Comparison of ENCODE assay signal across 1 cellular context in the genomic region with DNA sequence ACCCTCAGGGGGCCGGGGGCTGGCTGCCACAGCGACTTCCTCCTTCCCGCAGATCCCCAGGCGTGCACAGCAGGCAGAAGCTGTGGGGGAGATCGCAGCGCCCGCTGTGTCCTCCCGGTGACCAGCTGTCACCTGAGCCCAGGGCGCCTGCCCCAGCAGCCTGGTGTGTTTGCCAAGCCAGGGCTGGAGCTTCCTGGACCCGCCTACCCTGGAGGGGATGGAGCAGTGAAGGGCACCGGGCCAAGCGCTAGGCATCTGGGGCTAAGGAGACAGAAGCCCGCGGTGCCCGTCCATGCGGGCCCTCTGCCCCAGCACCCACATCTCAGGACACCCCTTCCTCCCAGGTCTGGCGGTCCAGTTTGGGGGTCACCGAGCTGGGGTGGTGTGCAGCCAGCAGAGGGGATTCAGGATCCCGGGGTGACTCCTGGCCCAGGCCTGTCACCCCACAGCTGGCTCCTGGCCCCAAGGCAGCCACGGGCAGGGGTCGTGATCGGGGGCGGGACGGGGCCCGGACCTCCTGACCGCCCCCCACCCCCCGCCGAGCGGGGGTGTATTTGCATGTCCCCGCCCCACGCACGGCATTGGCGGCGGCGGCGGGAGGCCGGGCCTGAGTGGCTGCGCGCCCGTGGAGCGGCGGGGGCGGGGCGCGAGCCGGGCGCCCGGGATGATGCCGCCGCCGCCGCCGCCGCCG.
TF ChIP-seq lines count a peak whose summit lies in the region.

A gene with protein sequence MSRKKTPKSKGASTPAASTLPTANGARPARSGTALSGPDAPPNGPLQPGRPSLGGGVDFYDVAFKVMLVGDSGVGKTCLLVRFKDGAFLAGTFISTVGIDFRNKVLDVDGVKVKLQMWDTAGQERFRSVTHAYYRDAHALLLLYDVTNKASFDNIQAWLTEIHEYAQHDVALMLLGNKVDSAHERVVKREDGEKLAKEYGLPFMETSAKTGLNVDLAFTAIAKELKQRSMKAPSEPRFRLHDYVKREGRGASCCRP (plus strand): TSS at position 645 of the 691 bp plus-strand sequence. CDS start 159 bp downstream, outside the sequence.

TF ChIP-seq in HepG2, 621 proteins besides CTCF, POLR2A, EP300 and RAD21 (continued from another document and continues in another):
- TF ChIP-seq, protein P1, sequence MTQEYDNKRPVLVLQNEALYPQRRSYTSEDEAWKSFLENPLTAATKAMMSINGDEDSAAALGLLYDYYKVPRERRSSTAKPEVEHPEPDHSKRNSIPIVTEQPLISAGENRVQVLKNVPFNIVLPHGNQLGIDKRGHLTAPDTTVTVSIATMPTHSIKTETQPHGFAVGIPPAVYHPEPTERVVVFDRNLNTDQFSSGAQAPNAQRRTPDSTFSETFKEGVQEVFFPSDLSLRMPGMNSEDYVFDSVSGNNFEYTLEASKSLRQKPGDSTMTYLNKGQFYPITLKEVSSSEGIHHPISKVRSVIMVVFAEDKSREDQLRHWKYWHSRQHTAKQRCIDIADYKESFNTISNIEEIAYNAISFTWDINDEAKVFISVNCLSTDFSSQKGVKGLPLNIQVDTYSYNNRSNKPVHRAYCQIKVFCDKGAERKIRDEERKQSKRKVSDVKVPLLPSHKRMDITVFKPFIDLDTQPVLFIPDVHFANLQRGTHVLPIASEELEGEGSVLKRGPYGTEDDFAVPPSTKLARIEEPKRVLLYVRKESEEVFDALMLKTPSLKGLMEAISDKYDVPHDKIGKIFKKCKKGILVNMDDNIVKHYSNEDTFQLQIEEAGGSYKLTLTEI (CRISPR knock-in tag; conservative IDR thresholded peaks at IDR 0.05), result no peak
- TF ChIP-seq KDM5B (CRISPR knock-in tag; IDR thresholded peaks at IDR 0.05; ENCODE audit: borderline replicate concordance), result no peak
- TF ChIP-seq, protein P2, sequence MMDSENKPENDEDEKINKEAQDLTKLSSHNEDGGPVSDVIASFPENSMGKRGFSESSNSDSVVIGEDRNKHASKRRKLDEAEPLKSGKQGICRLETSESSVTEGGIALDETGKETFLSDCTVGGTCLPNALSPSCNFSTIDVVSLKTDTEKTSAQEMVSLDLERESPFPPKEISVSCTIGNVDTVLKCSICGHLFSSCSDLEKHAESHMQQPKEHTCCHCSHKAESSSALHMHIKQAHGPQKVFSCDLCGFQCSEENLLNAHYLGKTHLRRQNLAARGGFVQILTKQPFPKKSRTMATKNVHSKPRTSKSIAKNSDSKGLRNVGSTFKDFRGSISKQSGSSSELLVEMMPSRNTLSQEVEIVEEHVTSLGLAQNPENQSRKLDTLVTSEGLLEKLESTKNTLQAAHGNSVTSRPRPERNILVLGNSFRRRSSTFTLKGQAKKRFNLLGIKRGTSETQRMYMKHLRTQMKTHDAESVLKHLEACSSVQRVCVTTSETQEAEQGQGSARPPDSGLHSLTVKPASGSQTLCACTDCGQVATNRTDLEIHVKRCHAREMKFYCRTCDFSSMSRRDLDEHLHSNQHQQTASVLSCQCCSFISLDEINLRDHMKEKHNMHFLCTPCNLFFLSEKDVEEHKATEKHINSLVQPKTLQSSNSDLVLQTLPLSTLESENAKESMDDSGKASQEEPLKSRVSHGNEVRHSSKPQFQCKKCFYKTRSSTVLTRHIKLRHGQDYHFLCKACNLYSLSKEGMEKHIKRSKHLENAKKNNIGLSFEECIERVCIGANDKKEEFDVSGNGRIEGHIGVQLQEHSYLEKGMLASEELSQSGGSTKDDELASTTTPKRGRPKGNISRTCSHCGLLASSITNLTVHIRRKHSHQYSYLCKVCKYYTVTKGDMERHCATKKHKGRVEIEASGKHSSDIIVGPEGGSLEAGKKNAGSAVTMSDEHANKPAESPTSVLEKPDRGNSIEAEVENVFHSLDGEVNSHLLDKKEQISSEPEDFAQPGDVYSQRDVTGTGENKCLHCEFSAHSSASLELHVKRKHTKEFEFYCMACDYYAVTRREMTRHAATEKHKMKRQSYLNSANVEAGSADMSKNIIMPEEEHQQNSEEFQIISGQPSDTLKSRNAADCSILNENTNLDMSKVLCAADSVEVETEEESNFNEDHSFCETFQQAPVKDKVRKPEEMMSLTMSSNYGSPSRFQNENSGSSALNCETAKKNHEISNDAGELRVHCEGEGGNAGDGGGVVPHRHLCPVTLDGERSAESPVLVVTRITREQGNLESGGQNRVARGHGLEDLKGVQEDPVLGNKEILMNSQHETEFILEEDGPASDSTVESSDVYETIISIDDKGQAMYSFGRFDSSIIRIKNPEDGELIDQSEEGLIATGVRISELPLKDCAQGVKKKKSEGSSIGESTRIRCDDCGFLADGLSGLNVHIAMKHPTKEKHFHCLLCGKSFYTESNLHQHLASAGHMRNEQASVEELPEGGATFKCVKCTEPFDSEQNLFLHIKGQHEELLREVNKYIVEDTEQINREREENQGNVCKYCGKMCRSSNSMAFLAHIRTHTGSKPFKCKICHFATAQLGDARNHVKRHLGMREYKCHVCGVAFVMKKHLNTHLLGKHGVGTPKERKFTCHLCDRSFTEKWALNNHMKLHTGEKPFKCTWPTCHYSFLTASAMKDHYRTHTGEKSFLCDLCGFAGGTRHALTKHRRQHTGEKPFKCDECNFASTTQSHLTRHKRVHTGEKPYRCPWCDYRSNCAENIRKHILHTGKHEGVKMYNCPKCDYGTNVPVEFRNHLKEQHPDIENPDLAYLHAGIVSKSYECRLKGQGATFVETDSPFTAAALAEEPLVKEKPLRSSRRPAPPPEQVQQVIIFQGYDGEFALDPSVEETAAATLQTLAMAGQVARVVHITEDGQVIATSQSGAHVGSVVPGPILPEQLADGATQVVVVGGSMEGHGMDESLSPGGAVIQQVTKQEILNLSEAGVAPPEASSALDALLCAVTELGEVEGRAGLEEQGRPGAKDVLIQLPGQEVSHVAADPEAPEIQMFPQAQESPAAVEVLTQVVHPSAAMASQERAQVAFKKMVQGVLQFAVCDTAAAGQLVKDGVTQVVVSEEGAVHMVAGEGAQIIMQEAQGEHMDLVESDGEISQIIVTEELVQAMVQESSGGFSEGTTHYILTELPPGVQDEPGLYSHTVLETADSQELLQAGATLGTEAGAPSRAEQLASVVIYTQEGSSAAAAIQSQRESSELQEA (CRISPR knock-in tag; IDR thresholded peaks at IDR 0.05; ENCODE audit: not compliant biosample characterization), result no peak
- TF ChIP-seq CC2D1A (CRISPR knock-in tag; IDR thresholded peaks at IDR 0.05), result no peak
- no peak for TF ChIP-seq SOX13 (IDR thresholded peaks at IDR 0.05)
- no peak for TF ChIP-seq SOX13 (CRISPR knock-in tag; conservative IDR thresholded peaks at IDR 0.05 in 1 of 2, IDR thresholded peaks at IDR 0.05 in 1 of 2)
- no peak for TF ChIP-seq ZFP82 (CRISPR knock-in tag; IDR thresholded peaks at IDR 0.05; ENCODE audit: borderline replicate concordance)
- TF ChIP-seq SKI (IDR thresholded peaks at IDR 0.05; ENCODE audit: partially characterized antibody), result no peak
- TF ChIP-seq PAX8 (CRISPR knock-in tag; IDR thresholded peaks at IDR 0.05; ENCODE audit: borderline replicate concordance), result no peak
- no peak for TF ChIP-seq HHEX (CRISPR knock-in tag; IDR thresholded peaks at IDR 0.05)
- no peak for TF ChIP-seq ZNF749 (CRISPR knock-in tag; IDR thresholded peaks at IDR 0.05; ENCODE audit: borderline replicate concordance)
- no peak for TF ChIP-seq TCF7L2 (IDR thresholded peaks at IDR 0.05; ENCODE audit: low read depth, low read length)
- no peak for TF ChIP-seq HOXA7 (CRISPR knock-in tag; IDR thresholded peaks at IDR 0.05)
- TF ChIP-seq ATM (IDR thresholded peaks at IDR 0.05; ENCODE audit: borderline replicate concordance), result no peak
- TF ChIP-seq MXD4 (CRISPR knock-in tag; IDR thresholded peaks at IDR 0.05), result peak; percentile 52
- TF ChIP-seq ZNF850 (CRISPR knock-in tag; conservative IDR thresholded peaks at IDR 0.05), result no peak
- TF ChIP-seq RBFOX2 (IDR thresholded peaks at IDR 0.05; ENCODE audit: low read depth, low read length), result no peak
- TF ChIP-seq MIER2 (CRISPR knock-in tag; IDR thresholded peaks at IDR 0.05), result no peak
- TF ChIP-seq, protein P3, sequence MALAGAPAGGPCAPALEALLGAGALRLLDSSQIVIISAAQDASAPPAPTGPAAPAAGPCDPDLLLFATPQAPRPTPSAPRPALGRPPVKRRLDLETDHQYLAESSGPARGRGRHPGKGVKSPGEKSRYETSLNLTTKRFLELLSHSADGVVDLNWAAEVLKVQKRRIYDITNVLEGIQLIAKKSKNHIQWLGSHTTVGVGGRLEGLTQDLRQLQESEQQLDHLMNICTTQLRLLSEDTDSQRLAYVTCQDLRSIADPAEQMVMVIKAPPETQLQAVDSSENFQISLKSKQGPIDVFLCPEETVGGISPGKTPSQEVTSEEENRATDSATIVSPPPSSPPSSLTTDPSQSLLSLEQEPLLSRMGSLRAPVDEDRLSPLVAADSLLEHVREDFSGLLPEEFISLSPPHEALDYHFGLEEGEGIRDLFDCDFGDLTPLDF (CRISPR knock-in tag; IDR thresholded peaks at IDR 0.05), result no peak; the same call in 1 of the 2 replicates
- no peak for TF ChIP-seq SRSF9 (IDR thresholded peaks at IDR 0.05; ENCODE audit: borderline replicate concordance, insufficient read depth, low read depth, low read length, poor library complexity, severe bottlenecking)
- no peak for TF ChIP-seq ZNF841 (CRISPR knock-in tag; IDR thresholded peaks at IDR 0.05; ENCODE audit: borderline replicate concordance)
- no peak; the same call in 1 of the 2 replicates for TF ChIP-seq NCOR1 (IDR thresholded peaks at IDR 0.05; ENCODE audit: borderline replicate concordance, low read length)
- peak; percentile 78 for TF ChIP-seq TBX2 (CRISPR knock-in tag; IDR thresholded peaks at IDR 0.05; ENCODE audit: borderline replicate concordance)
- TF ChIP-seq EEA1 (CRISPR knock-in tag; IDR thresholded peaks at IDR 0.05; ENCODE audit: borderline replicate concordance), result no peak
- TF ChIP-seq ZSCAN31 (CRISPR knock-in tag; IDR thresholded peaks at IDR 0.05; ENCODE audit: low read depth), result no peak
- no peak for TF ChIP-seq ZNF737 (CRISPR knock-in tag; IDR thresholded peaks at IDR 0.05; ENCODE audit: borderline replicate concordance)
- TF ChIP-seq BCL6 (CRISPR knock-in tag; IDR thresholded peaks at IDR 0.05), result peak; percentile 34; the same call in 1 of the 2 replicates
- TF ChIP-seq, protein P4, sequence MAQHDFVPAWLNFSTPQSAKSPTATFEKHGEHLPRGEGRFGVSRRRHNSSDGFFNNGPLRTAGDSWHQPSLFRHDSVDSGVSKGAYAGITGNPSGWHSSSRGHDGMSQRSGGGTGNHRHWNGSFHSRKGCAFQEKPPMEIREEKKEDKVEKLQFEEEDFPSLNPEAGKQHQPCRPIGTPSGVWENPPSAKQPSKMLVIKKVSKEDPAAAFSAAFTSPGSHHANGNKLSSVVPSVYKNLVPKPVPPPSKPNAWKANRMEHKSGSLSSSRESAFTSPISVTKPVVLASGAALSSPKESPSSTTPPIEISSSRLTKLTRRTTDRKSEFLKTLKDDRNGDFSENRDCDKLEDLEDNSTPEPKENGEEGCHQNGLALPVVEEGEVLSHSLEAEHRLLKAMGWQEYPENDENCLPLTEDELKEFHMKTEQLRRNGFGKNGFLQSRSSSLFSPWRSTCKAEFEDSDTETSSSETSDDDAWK (CRISPR knock-in tag; IDR thresholded peaks at IDR 0.05), result no peak
- TF ChIP-seq NR2C2 (CRISPR knock-in tag; IDR thresholded peaks at IDR 0.05; ENCODE audit: borderline replicate concordance), result no peak
- TF ChIP-seq, protein P5, sequence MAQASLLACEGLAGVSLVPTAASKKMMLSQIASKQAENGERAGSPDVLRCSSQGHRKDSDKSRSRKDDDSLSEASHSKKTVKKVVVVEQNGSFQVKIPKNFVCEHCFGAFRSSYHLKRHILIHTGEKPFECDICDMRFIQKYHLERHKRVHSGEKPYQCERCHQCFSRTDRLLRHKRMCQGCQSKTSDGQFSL (CRISPR knock-in tag; IDR thresholded peaks at IDR 0.05), result 0 out of 2 replicates have a peak, but pooled peaks have one; percentile 24
- TF ChIP-seq, protein P6, sequence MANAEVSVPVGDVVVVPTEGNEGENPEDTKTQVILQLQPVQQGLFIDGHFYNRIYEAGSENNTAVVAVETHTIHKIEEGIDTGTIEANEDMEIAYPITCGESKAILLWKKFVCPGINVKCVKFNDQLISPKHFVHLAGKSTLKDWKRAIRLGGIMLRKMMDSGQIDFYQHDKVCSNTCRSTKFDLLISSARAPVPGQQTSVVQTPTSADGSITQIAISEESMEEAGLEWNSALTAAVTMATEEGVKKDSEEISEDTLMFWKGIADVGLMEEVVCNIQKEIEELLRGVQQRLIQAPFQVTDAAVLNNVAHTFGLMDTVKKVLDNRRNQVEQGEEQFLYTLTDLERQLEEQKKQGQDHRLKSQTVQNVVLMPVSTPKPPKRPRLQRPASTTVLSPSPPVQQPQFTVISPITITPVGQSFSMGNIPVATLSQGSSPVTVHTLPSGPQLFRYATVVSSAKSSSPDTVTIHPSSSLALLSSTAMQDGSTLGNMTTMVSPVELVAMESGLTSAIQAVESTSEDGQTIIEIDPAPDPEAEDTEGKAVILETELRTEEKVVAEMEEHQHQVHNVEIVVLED (CRISPR knock-in tag; IDR thresholded peaks at IDR 0.05; ENCODE audit: borderline replicate concordance), result no peak
- no peak for TF ChIP-seq DNMT3B (CRISPR knock-in tag; conservative IDR thresholded peaks at IDR 0.05)
- no peak for TF ChIP-seq RFX5 (IDR thresholded peaks at IDR 0.05; ENCODE audit: low read depth, low read length)
- no peak for TF ChIP-seq NFATC3 (CRISPR knock-in tag; IDR thresholded peaks at IDR 0.05)
- peak; percentile 23; the same call in 1 of the 2 replicates for TF ChIP-seq KDM3A (CRISPR knock-in tag; IDR thresholded peaks at IDR 0.05; ENCODE audit: low read depth)
- no peak for TF ChIP-seq ZNF761 (CRISPR knock-in tag; conservative IDR thresholded peaks at IDR 0.05)
- TF ChIP-seq, protein P7, sequence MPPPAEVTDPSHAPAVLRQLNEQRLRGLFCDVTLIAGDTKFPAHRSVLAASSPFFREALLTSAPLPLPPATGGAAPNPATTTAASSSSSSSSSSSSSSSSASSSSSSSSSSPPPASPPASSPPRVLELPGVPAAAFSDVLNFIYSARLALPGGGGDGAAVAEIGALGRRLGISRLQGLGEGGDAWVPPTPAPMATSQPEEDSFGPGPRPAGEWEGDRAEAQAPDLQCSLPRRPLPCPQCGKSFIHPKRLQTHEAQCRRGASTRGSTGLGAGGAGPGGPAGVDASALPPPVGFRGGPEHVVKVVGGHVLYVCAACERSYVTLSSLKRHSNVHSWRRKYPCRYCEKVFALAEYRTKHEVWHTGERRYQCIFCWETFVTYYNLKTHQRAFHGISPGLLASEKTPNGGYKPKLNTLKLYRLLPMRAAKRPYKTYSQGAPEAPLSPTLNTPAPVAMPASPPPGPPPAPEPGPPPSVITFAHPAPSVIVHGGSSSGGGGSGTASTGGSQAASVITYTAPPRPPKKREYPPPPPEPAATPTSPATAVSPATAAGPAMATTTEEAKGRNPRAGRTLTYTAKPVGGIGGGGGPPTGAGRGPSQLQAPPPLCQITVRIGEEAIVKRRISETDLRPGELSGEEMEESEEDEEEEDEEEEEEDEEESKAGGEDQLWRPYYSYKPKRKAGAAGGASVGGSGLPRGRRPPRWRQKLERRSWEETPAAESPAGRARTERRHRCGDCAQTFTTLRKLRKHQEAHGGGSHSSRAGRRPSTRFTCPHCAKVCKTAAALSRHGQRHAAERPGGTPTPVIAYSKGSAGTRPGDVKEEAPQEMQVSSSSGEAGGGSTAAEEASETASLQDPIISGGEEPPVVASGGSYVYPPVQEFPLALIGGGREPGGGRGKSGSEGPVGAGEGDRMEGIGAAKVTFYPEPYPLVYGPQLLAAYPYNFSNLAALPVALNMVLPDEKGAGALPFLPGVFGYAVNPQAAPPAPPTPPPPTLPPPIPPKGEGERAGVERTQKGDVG (CRISPR knock-in tag; IDR thresholded peaks at IDR 0.05; ENCODE audit: borderline replicate concordance), result no peak
- TF ChIP-seq, protein P8, sequence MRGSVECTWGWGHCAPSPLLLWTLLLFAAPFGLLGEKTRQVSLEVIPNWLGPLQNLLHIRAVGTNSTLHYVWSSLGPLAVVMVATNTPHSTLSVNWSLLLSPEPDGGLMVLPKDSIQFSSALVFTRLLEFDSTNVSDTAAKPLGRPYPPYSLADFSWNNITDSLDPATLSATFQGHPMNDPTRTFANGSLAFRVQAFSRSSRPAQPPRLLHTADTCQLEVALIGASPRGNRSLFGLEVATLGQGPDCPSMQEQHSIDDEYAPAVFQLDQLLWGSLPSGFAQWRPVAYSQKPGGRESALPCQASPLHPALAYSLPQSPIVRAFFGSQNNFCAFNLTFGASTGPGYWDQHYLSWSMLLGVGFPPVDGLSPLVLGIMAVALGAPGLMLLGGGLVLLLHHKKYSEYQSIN (CRISPR knock-in tag; IDR thresholded peaks at IDR 0.05; ENCODE audit: borderline replicate concordance), result no peak
